Comparison of ENCODE assay signal across 8 cellular contexts in the genomic region with DNA sequence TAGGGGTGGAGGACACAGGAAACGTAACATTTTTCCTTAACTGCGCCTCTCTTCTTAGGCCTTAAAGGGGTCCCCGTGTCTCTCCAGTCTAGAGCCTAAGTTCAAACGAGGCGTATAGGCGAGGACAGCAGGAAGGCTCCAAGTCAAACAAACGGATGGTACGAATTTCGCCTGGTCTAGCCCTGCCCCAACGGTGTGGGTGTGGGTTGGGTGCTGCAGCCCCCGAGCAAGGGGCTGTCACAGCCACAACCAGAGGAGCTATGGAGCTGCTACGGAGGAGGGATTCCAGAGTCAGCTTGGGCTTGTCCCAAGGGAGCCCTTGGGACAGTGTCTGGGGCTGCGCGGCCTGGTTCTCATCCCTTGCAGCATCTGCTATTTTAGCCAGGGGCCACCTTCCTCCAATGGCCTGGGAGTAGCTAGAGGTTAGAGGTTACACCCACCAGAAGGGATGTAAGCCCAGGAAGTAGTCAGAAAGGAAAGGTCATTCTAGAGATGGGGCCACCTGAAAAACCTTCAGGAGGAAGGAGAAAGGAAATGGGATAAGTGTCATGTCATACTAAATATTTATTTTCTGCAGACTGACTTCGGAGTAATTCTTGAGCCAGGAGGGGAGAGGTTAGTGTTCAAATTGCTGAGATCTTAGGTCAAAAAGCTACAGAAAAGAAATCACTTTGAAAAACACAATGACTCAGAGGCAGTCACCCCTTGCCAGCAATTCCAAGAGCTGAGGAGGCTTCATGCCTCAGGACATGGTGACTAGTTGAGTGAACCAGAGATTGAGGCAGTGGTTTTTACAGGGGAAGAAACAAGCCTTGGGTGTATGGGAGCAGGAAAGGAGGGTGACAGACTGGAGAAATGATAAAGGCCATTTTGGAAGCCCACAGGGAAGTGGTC. TPM values are rescaled to one million over a fixed set of nuclear protein-coding genes. Genes with fewer than 3 reads are reported as not detected.
A peak's percentile ranks its signal among the peaks of the same experiment; 100 is the strongest.
DNase-seq lines count a peak whose midpoint lies in the region; ATAC-seq and TF ChIP-seq lines count a peak whose summit lies in the region.

No MANE protein-coding gene starts in this region.

- H3K4me1 ChIP-seq in Peyer's patch: peaks cover 0 to 19% (median 5%) of the 10 kb centered on the region in 4 donors
- peaks cover 25 to 26% of the 10 kb centered on the region in 2 donors for H3K4me1 ChIP-seq in duodenal mucosa (ENCODE audit: control insufficient read depth in 1 of 2, insufficient read depth in 2 of 2, low read length in 2 of 2)
- H3K4me1 ChIP-seq in mesodermal cell (ENCODE audit: control insufficient read depth, insufficient read depth, low read length, poor library complexity, severe bottlenecking): peaks cover 10% of the 10 kb centered on the region

- H3K9ac ChIP-seq in duodenal mucosa (ENCODE audit: low read depth in 1 of 2, low read length in 2 of 2): peak overlapping the region; percentile 97 to 100

- H3K27ac ChIP-seq in Peyer's patch (peak overlapping the region; percentile 86 to 93 (median 89)), duodenal mucosa (ENCODE audit: low read depth, low read length) (peak overlapping the region; percentile 89), mesodermal cell (ENCODE audit: low read depth, low read length, severe bottlenecking) (peak overlapping the region; percentile 79)

- H3K27me3 ChIP-seq in Peyer's patch: no peaks in the 10 kb centered on the region
- H3K27me3 ChIP-seq in duodenal mucosa (ENCODE audit: control insufficient read depth in 1 of 2, insufficient read depth in 2 of 2, low read length in 2 of 2): peaks cover 0 to 4% of the 10 kb centered on the region in 2 donors

- H3K4me3 ChIP-seq in Peyer's patch (peak overlapping the region; percentile 43 to 60 (median 56)), duodenal mucosa (ENCODE audit: low read depth in 1 of 2, low read length in 2 of 2) (peak overlapping the region; percentile 93 to 95), mesodermal cell (ENCODE audit: extremely low read depth, insufficient read depth, low read length, poor library complexity, severe bottlenecking) (peak overlapping the region; percentile 48)

- H3K9me3 ChIP-seq in Peyer's patch (no peaks in the 10 kb centered on the region), duodenal mucosa (ENCODE audit: control insufficient read depth in 1 of 2, low read length in 2 of 2) (peaks cover 0 to 3% of the 10 kb centered on the region in 2 donors), mesodermal cell (ENCODE audit: control insufficient read depth, low read length) (no peaks in the 10 kb centered on the region)

- peaks cover 0 to 4% (median 0%) of the 10 kb centered on the region in 3 donors for H3K36me3 ChIP-seq in Peyer's patch
- H3K36me3 ChIP-seq in duodenal mucosa (ENCODE audit: control insufficient read depth in 1 of 2, insufficient read depth in 2 of 2, low read length in 2 of 2): peaks cover 0 to 11% of the 10 kb centered on the region in 2 donors
- H3K36me3 ChIP-seq in mesodermal cell (ENCODE audit: control insufficient read depth, insufficient read depth, low read length): peaks cover 14% of the 10 kb centered on the region

- TF ChIP-seq POLR2A in Peyer's patch (IDR thresholded peaks at IDR 0.05): no peak

- ATAC-seq in HG03108 (IDR thresholded peaks at IDR 0.05; ENCODE audit: unreplicated experiment): no peak

- WGBS in mesodermal cell (ENCODE audit: insufficient coverage in 2 of 2), 2 experiments: 43 to 48% methylated on average over 11 of the region's 15 CpGs

- DNase-seq in activated effector memory CD4-positive, alpha-beta T cell treated with anti-CD3 and anti-CD28 coated beads, Interleukin-2, amount 50 U/mL, for 16 hours: peak; percentile 31
- DNase-seq in activated effector memory CD4-positive, alpha-beta T cell treated with Interleukin-2 at 50 U/mL for 16 hours: no peak
- DNase-seq in Peyer's patch: no peak
- DNase-seq in NCI-H1105 treated with DMSO at 0.1 percent for 48 hours (lab: John Stamatoyannopoulos, UW): no peak
- no peak for DNase-seq in NCI-H146 treated with DMSO at 0.1 percent for 48 hours (lab: John Stamatoyannopoulos, UW; ENCODE audit: unreplicated experiment)

- no peak for TF ChIP-seq CTCF in Peyer's patch (IDR thresholded peaks at IDR 0.05)

RNA-seq across cellular contexts. Expression of gene VPS52, which starts 21.7 kb away (rescaled TPM):
- total RNA-seq in Peyer's patch: 100 to 1,000 TPM in 2 of 4 donors, 10 to 100 TPM in 2; 56.7 to 132 (median 95.8) TPM
- polyA plus RNA-seq in mesodermal cell (2013, experiment 1 of 2): 52.6 TPM
- 44.6 TPM for polyA plus RNA-seq in mesodermal cell (2013, experiment 2 of 2)

RNA-seq across cellular contexts. Expression of gene RPS18, which starts 21.9 kb away (rescaled TPM):
- 1,000 to 10,000 TPM in 2 of 4 donors, 100 to 1,000 TPM in 2; 697 to 1,875 (median 903) TPM for total RNA-seq in Peyer's patch
- 3,649 TPM for polyA plus RNA-seq in mesodermal cell (2013, experiment 1 of 2)
- 3,497 TPM for polyA plus RNA-seq in mesodermal cell (2013, experiment 2 of 2)

RNA-seq across cellular contexts. Expression of gene B3GALT4, which starts 26.9 kb away (rescaled TPM):
- 10 to 100 TPM in 3 of 4 donors, 1 to 10 TPM in 1; 8.3 to 33.1 (median 28.5) TPM for total RNA-seq in Peyer's patch
- polyA plus RNA-seq in mesodermal cell (2013, experiment 1 of 2): 3.1 TPM
- polyA plus RNA-seq in mesodermal cell (2013, experiment 2 of 2): 2.9 TPM

RNA-seq across cellular contexts. Expression of gene WDR46, which starts 39.1 kb away (rescaled TPM):
- total RNA-seq in Peyer's patch: 100 to 1,000 TPM in 1 of 4 donors, 10 to 100 TPM in 3; 22.1 to 102 (median 34.3) TPM
- 57.1 TPM for polyA plus RNA-seq in mesodermal cell (2013, experiment 1 of 2)
- 48.4 TPM for polyA plus RNA-seq in mesodermal cell (2013, experiment 2 of 2)

RNA-seq across cellular contexts. Expression of gene PFDN6, which starts 39.4 kb away (rescaled TPM):
- 10 to 100 TPM; 12.4 to 24.8 (median 14.4) TPM for total RNA-seq in Peyer's patch
- 92.7 TPM for polyA plus RNA-seq in mesodermal cell (2013, experiment 1 of 2)
- polyA plus RNA-seq in mesodermal cell (2013, experiment 2 of 2): 81.2 TPM
